Comparison of ENCODE assay signal across 16 cellular contexts in the genomic region with DNA sequence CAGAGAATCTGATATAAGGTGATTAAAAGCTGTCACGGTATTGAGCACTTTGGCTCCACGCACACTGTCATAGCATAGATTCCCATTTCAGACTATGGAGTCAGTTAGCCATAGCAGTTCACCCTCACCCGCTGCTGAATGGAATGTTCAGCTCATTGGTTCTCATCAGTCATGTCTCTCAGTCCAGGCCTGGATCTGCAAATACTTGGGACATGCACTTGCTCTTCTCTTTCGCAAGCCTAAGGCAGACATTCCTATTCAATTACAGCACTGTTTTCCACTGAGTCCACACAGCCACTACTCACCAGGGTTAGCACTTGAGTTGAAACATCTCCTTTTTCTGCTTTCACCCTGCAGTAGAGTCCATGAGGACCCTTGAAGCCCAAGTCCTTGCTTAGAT. TPM values are rescaled to one million over a fixed set of nuclear protein-coding genes. Genes with fewer than 3 reads are reported as not detected.
A peak's percentile ranks its signal among the peaks of the same experiment; 100 is the strongest.
DNase-seq lines count a peak whose midpoint lies in the region; ATAC-seq and TF ChIP-seq lines count a peak whose summit lies in the region.
"Had no signal": no experiment of that assay in that cellular context is flagged by ENCODE, and none has a peak within 500 bp of the region (broad histone marks: within the 10 kb centered on the region; RNA-seq: fewer than 3 reads in every experiment).

No MANE protein-coding gene starts in this region.

- no peak for TF ChIP-seq CTCF in AG09319 (IDR thresholded peaks at IDR 0.05; ENCODE audit: low read depth, low read length)
- no peak for TF ChIP-seq CTCF in IMR-90 (conservative IDR thresholded peaks at IDR 0.05; ENCODE audit: low read depth, low read length)
- TF ChIP-seq CTCF in mesothelial cell of epicardium (IDR thresholded peaks at IDR 0.05; ENCODE audit: unreplicated experiment), result no peak
- TF ChIP-seq CTCF in glutamatergic neuron (IDR thresholded peaks at IDR 0.05; ENCODE audit: partially characterized antibody, unreplicated experiment), result no peak

- H3K56ac ChIP-seq in IMR-90 (ENCODE audit: extremely low read depth, insufficient read depth, low read length), result no peak overlapping the region

- H2BK15ac ChIP-seq in IMR-90 (ENCODE audit: low read depth, low read length), result no peak overlapping the region
- H2BK15ac ChIP-seq in neuronal stem cell (ENCODE audit: low read length), result no peak overlapping the region

- H3K27me3 ChIP-seq in IMR-90 (ENCODE audit: control insufficient read depth, insufficient read depth, low read length), result no peaks in the 10 kb centered on the region; the same call in 1 of the 2 replicates
- H3K27me3 ChIP-seq in neuronal stem cell (ENCODE audit: control insufficient read depth in 3 of 3, insufficient read depth in 3 of 3, low read depth in 1 of 3, low read length in 3 of 3), result no peaks in the 10 kb centered on the region
- H3K27me3 ChIP-seq: esophagus squamous epithelium, uterus had no signal

- H3K4me2 ChIP-seq in IMR-90 (ENCODE audit: low read depth, low read length) (no peak overlapping the region), neuronal stem cell (ENCODE audit: insufficient read depth, low read length, poor library complexity, severe bottlenecking) (no peak overlapping the region)

- no peak overlapping the region for H4K5ac ChIP-seq in IMR-90 (ENCODE audit: low read depth, low read length)

- CTCF ChIA-PET in IMR-90 (lab: Yijun Ruan, JAX), result no interaction called here

- H2BK20ac ChIP-seq in IMR-90 (ENCODE audit: low read depth, low read length), result no peak overlapping the region

- TF ChIP-seq RAD21 in IMR-90 (IDR thresholded peaks at IDR 0.05; ENCODE audit: low read length), result no peak

- POLR2A ChIA-PET in IMR-90 (lab: Charles Lee; ENCODE audit: unreplicated experiment), result no interaction called here

- no peaks in the 10 kb centered on the region for H3K79me1 ChIP-seq in IMR-90 (ENCODE audit: low read depth in 1 of 2, low read length in 2 of 2)
- no peaks in the 10 kb centered on the region for H3K79me1 ChIP-seq in neuronal stem cell (ENCODE audit: low read depth, low read length)

- H3K4me3 ChIP-seq in IMR-90 (ENCODE audit: insufficient read depth, low read depth, low read length) (no peak overlapping the region), neuronal stem cell (ENCODE audit: low read length in 2 of 2) (no peak overlapping the region)
- H3K4me3 ChIP-seq: esophagus squamous epithelium, uterus had no signal

- peaks cover 20% of the 10 kb centered on the region for H3K4me1 Mint-ChIP-seq in mesothelial cell of epicardium
- H3K4me1 Mint-ChIP-seq in glutamatergic neuron (ENCODE audit: low read depth, unreplicated experiment), result no peaks in the 10 kb centered on the region

- no peak overlapping the region for H3K4ac ChIP-seq in IMR-90 (ENCODE audit: low read depth, low read length)
- no peak overlapping the region for H3K4ac ChIP-seq in neuronal stem cell (ENCODE audit: low read length)

- no peak overlapping the region for H3K18ac ChIP-seq in IMR-90 (ENCODE audit: low read depth, low read length)
- no peak overlapping the region for H3K18ac ChIP-seq in neuronal stem cell (ENCODE audit: low read length)

- dilution Hi-C loops in IMR-90 (cut with HindIII; ENCODE audit: low sequenced_read_pairs, unreplicated experiment), result no loop called here

- no peak overlapping the region for H2AK9ac ChIP-seq in IMR-90 (replicated peaks; ENCODE audit: low read depth, low read length, poor library complexity)

- no peak overlapping the region for H4K91ac ChIP-seq in IMR-90 (ENCODE audit: insufficient read depth, low read depth, low read length)
- H4K91ac ChIP-seq in neuronal stem cell (ENCODE audit: low read depth, low read length, poor library complexity), result no peak overlapping the region

- H3K36me3 Mint-ChIP-seq in mesothelial cell of epicardium, result no peaks in the 10 kb centered on the region
- H3K36me3 Mint-ChIP-seq in glutamatergic neuron (ENCODE audit: unreplicated experiment), result no peaks in the 10 kb centered on the region

- no peak overlapping the region for H3K14ac ChIP-seq in IMR-90 (replicated peaks; ENCODE audit: low read depth, low read length)
- H3K14ac ChIP-seq in neuronal stem cell (ENCODE audit: low read length), result no peak overlapping the region

- ATAC-seq in IMR-90 (ENCODE audit: low read depth) (peak; percentile 88), HG02678 (IDR thresholded peaks at IDR 0.05; ENCODE audit: unreplicated experiment) (no peak)

- intact Hi-C loops in IMR-90 (cut with micrococcal nuclease), result no loop called here

- no peaks in the 10 kb centered on the region for H4K20me1 ChIP-seq in IMR-90 (ENCODE audit: insufficient read depth, low read length)

- peaks cover 3% of the 10 kb centered on the region for H3K4me1 ChIP-seq in IMR-90 (ENCODE audit: control insufficient read depth, insufficient read depth, low read length)
- H3K4me1 ChIP-seq in neuronal stem cell (ENCODE audit: control insufficient read depth in 2 of 2, insufficient read depth in 1 of 2, low read depth in 1 of 2, low read length in 2 of 2), result no peaks in the 10 kb centered on the region
- H3K4me1 ChIP-seq: esophagus squamous epithelium, uterus had no signal

- H3K27ac Mint-ChIP-seq in mesothelial cell of epicardium (peak overlapping the region; percentile 37), glutamatergic neuron (ENCODE audit: unreplicated experiment) (no peak overlapping the region)

- H3K9me1 ChIP-seq in IMR-90 (ENCODE audit: insufficient read depth, low read length), result 0 out of 2 replicates have a peak, but pooled peaks cover 6% of the 10 kb centered on the region

- H3K27ac ChIP-seq in IMR-90 (ENCODE audit: insufficient read depth, low read length) (peak overlapping the region; percentile 27; the same call in 1 of the 2 replicates), epithelial cell of prostate (peak overlapping the region; percentile 50), neuronal stem cell (replicated peaks; ENCODE audit: low read length) (no peak overlapping the region)
- H3K27ac ChIP-seq: C4-2B, esophagus squamous epithelium had no signal

- H2BK5ac ChIP-seq in IMR-90 (ENCODE audit: low read depth, low read length, poor library complexity, severe bottlenecking), result no peak overlapping the region
- no peak overlapping the region for H2BK5ac ChIP-seq in neuronal stem cell (ENCODE audit: low read length)

- no peak overlapping the region for H3K9ac ChIP-seq in IMR-90 (ENCODE audit: low read depth, low read length)
- H3K9ac ChIP-seq in neuronal stem cell (ENCODE audit: low read depth, low read length, poor library complexity), result no peak overlapping the region

- H3K9me3 ChIP-seq in IMR-90 (ENCODE audit: control insufficient read depth, insufficient read depth, low read length) (no peaks in the 10 kb centered on the region), neuronal stem cell (replicated peaks in 1 of 2; ENCODE audit: control insufficient read depth in 2 of 2, insufficient read depth in 1 of 2, low read depth in 1 of 2, low read length in 2 of 2) (no peaks in the 10 kb centered on the region)
- H3K9me3 ChIP-seq: esophagus squamous epithelium, uterus had no signal

- no CpG with 5 or more reads among the region's 4 CpGs for WGBS in IMR-90 (ENCODE audit: extremely low coverage in 2 of 2, insufficient read length in 1 of 2), 2 experiments
- WGBS in neuronal stem cell (ENCODE audit: extremely low coverage in 2 of 2, insufficient read length in 2 of 2, insufficient replicate concordance in 1 of 2), 2 donors, result no CpG with 5 or more reads among the region's 4 CpGs

- H2BK12ac ChIP-seq in neuronal stem cell (ENCODE audit: low read length), result no peak overlapping the region

- H2AFZ ChIP-seq in IMR-90 (replicated peaks; ENCODE audit: low read length, poor library complexity) (no peak overlapping the region), neuronal stem cell (ENCODE audit: low read length) (no peak overlapping the region)

- H2AK5ac ChIP-seq in IMR-90 (ENCODE audit: low read depth, low read length) (no peak overlapping the region), neuronal stem cell (ENCODE audit: low read depth, low read length) (no peak overlapping the region)

- no peak for TF ChIP-seq POLR2A in IMR-90 (IDR thresholded peaks at IDR 0.05; ENCODE audit: low read depth, low read length)

- H3K36me3 ChIP-seq in IMR-90 (ENCODE audit: control insufficient read depth, insufficient read depth, low read length), result no peaks in the 10 kb centered on the region
- H3K36me3 ChIP-seq in neuronal stem cell (replicated peaks in 1 of 2; ENCODE audit: control insufficient read depth in 2 of 2, insufficient read depth in 2 of 2, low read length in 2 of 2), result no peaks in the 10 kb centered on the region
- H3K36me3 ChIP-seq: esophagus squamous epithelium, uterus had no signal

- BruUV-seq in IMR-90 (replicated peaks; lab: Mats Ljungman, UMichigan), result no TSS peak

- peak; percentile 38 for DNase-seq in AG09319 (ENCODE audit: extremely low read depth, low read depth)
- DNase-seq in IMR-90, result peak; percentile 83
- no peak for DNase-seq in epithelial cell of prostate (ENCODE audit: low read depth, low spot score)
- DNase-seq in mesothelial cell of epicardium (ENCODE audit: low spot score in 2 of 2, unreplicated experiment in 2 of 2), result no peak
- no peak for DNase-seq in glutamatergic neuron
- no peak for DNase-seq in NOMO-1 (lab: John Stamatoyannopoulos, UW; ENCODE audit: unreplicated experiment in 2 of 2)
- DNase-seq in neuronal stem cell (ENCODE audit: low spot score), result no peak
- DNase-seq: activated naive CD4-positive, alpha-beta T cell; esophagus squamous epithelium; GF-D8; NCI-H187; NCI-H748 treated with DMSO at 0.1 percent for 48 hours; SIG-M5 had no signal

- H3K4me3 Mint-ChIP-seq in mesothelial cell of epicardium (no peak overlapping the region), glutamatergic neuron (ENCODE audit: unreplicated experiment) (no peak overlapping the region)

- H3K27me3 Mint-ChIP-seq in mesothelial cell of epicardium (ENCODE audit: low read depth), result no peaks in the 10 kb centered on the region
- H3K27me3 Mint-ChIP-seq in glutamatergic neuron (ENCODE audit: unreplicated experiment), result peaks cover 2% of the 10 kb centered on the region

- no peak overlapping the region for H2BK120ac ChIP-seq in IMR-90 (ENCODE audit: low read depth, low read length)
- no peak overlapping the region for H2BK120ac ChIP-seq in neuronal stem cell (ENCODE audit: low read depth, low read length)

- in situ Hi-C loops in IMR-90 (cut with MboI; ENCODE audit: low sequenced_read_pairs), result no loop called here

- H3K9me3 Mint-ChIP-seq in mesothelial cell of epicardium (no peaks in the 10 kb centered on the region), glutamatergic neuron (ENCODE audit: unreplicated experiment) (no peaks in the 10 kb centered on the region)

- H3K23ac ChIP-seq in IMR-90 (ENCODE audit: low read depth, low read length), result no peak overlapping the region
- H3K23ac ChIP-seq in neuronal stem cell (ENCODE audit: low read depth, low read length, poor library complexity), result no peak overlapping the region

- no peak overlapping the region for H4K8ac ChIP-seq in IMR-90 (ENCODE audit: low read depth in 2 of 2, low read length in 2 of 2)
- H4K8ac ChIP-seq in neuronal stem cell (ENCODE audit: low read depth, low read length), result no peak overlapping the region

RNA-seq across cellular contexts. Expression of a gene that starts 30.6 kb away (rescaled TPM):
- 4.1 and 6.7 TPM in 2 replicates for total RNA-seq in IMR-90 (2012; rRNA removed)
- polyA plus RNA-seq in IMR-90 (2012; rRNA removed), result 10.6 and 12.2 TPM in 2 replicates
- polyA plus RNA-seq in IMR-90 (2012; cell fraction: cytosol; rRNA removed), result 1.5 and 2.5 TPM in 2 replicates
- polyA plus RNA-seq in IMR-90 (2012; cell fraction: nucleus; rRNA removed; ENCODE audit: low replicate concordance), result 11.2 and 40.2 TPM in 2 replicates
- total RNA-seq in mesothelial cell of epicardium, result 9.8 to 10.7 TPM (median 10.4 TPM) in 3 replicates
- total RNA-seq in glutamatergic neuron (ENCODE audit: unreplicated experiment), result 2.7 TPM
- polyA plus RNA-seq in neuronal stem cell (2013, experiment 1 of 2), result 15.4 TPM
- polyA plus RNA-seq in neuronal stem cell (2013, experiment 2 of 2), result 15.7 TPM

Comparison
In these comparisons a context has a peak if more than half of its experiments do, and no peak if none do; other contexts are left out.
1. DNase-seq: peak in AG09319 (single experiment) and IMR-90 (single experiment); none in epithelial cell of prostate (single experiment), mesothelial cell of epicardium (0 of 2), glutamatergic neuron (single experiment), NOMO-1 (0 of 2) and neuronal stem cell (single experiment).